Comparison of ENCODE assay signal across 16 cellular contexts in genomic region chr5:8057764-8058163, GRCh38.
DNase-seq lines count a peak whose midpoint lies in the region; ATAC-seq, FAIRE-seq and TF ChIP-seq lines count a peak whose summit lies in the region.
"Had no signal": no experiment of that assay in that cellular context is flagged by ENCODE, and none has a peak within 500 bp of the region (broad histone marks: within the 10 kb centered on the region; RNA-seq: fewer than 3 reads in every experiment).

No MANE protein-coding gene starts in this region.

- peak; percentile 65 for ATAC-seq in IMR-90 (ENCODE audit: low read depth)
- peak; percentile 95 for ATAC-seq in K562
- ATAC-seq: activated T-helper 17 cell treated with anti-CD3 and anti-CD28 coated beads, Interleukin-2, amount 50 U/mL, for 72 hours had no signal

- CTCF ChIA-PET in IMR-90 (lab: Yijun Ruan, JAX): no interaction called here
- CTCF ChIA-PET in K562 (lab: Yijun Ruan, JAX; ENCODE audit: low intra/inter-chr PET ratio): no interaction called here

- TF ChIP-seq POLR2A in IMR-90 (IDR thresholded peaks at IDR 0.05; ENCODE audit: low read depth, low read length): no peak
- TF ChIP-seq POLR2A in K562 (conservative IDR thresholded peaks at IDR 0.05): no peak

- H3F3A ChIP-seq in neural cell (ENCODE audit: insufficient read depth, low read length, poor library complexity, severe bottlenecking): no peaks in the 10 kb centered on the region

- H3K9me2 ChIP-seq in neural cell (ENCODE audit: insufficient read depth, low read length): no peaks in the 10 kb centered on the region

- H3K27ac ChIP-seq in BLaER1 treated with 17β-estradiol and CSF1 and Interleukin-3, amounts not matched to agents 10 nM and 100 nM: peak overlapping the region in 7 of 11 experiments; percentile 69 to 85 (median 79); a peak in 10 of 22 replicates
- no peak overlapping the region for H3K27ac ChIP-seq in IMR-90 (ENCODE audit: insufficient read depth, low read length)
- no peak overlapping the region for H3K27ac ChIP-seq in K562 (ENCODE audit: extremely low read depth, low read depth, low read length)
- no peak overlapping the region for H3K27ac ChIP-seq in neural cell (ENCODE audit: low read length)
- H3K27ac ChIP-seq: epithelial cell of prostate, SK-N-MC, thoracic aorta had no signal

- H3K9ac ChIP-seq in BLaER1 treated with 17β-estradiol and CSF1 and Interleukin-3, amounts not matched to agents 10 nM and 100 nM: peak overlapping the region in 1 of 11 experiments; percentile 77; a peak in 2 of 22 replicates
- H3K9ac ChIP-seq in IMR-90 (ENCODE audit: low read depth, low read length) (no peak overlapping the region), K562 (ENCODE audit: insufficient read depth in 1 of 2, low read depth in 2 of 2, low read length in 2 of 2) (no peak overlapping the region), neural cell (ENCODE audit: low read length) (no peak overlapping the region)

- no peak overlapping the region for H3K56ac ChIP-seq in IMR-90 (ENCODE audit: extremely low read depth, insufficient read depth, low read length)

- no peak overlapping the region for H3K14ac ChIP-seq in IMR-90 (replicated peaks; ENCODE audit: low read depth, low read length)

- H3K79me2 ChIP-seq in K562 (ENCODE audit: control insufficient read depth, insufficient read depth, low read length) (no peaks in the 10 kb centered on the region), neural cell (replicated peaks; ENCODE audit: insufficient read depth, low read length) (no peaks in the 10 kb centered on the region)

- no peak overlapping the region for H2BK5ac ChIP-seq in IMR-90 (ENCODE audit: low read depth, low read length, poor library complexity, severe bottlenecking)

- FAIRE-seq in K562 (lab: Jason Lieb, UNC): peak; percentile 91
- FAIRE-seq: GM19239 had no signal

- H3K23ac ChIP-seq in IMR-90 (ENCODE audit: low read depth, low read length): no peak overlapping the region

- no peak overlapping the region for H3K4me3 ChIP-seq in BLaER1 treated with 17β-estradiol and CSF1 and Interleukin-3, amounts not matched to agents 10 nM and 100 nM
- H3K4me3 ChIP-seq in IMR-90 (ENCODE audit: insufficient read depth, low read depth, low read length) (no peak overlapping the region), K562 (no peak overlapping the region), neural cell (ENCODE audit: low read length) (no peak overlapping the region)
- H3K4me3 ChIP-seq: SK-N-MC, thoracic aorta had no signal

- no peaks in the 10 kb centered on the region for H3K36me3 ChIP-seq in BLaER1 treated with 17β-estradiol and CSF1 and Interleukin-3, amounts not matched to agents 10 nM and 100 nM
- H3K36me3 ChIP-seq in IMR-90 (ENCODE audit: control insufficient read depth, insufficient read depth, low read length) (no peaks in the 10 kb centered on the region), K562 (ENCODE audit: control insufficient read depth, insufficient read depth, low read length) (no peaks in the 10 kb centered on the region), neural cell (ENCODE audit: insufficient read depth, low read length) (no peaks in the 10 kb centered on the region)
- H3K36me3 ChIP-seq: thoracic aorta had no signal

- H4K91ac ChIP-seq in IMR-90 (ENCODE audit: insufficient read depth, low read depth, low read length): no peak overlapping the region

- dilution Hi-C loops in IMR-90 (cut with HindIII; ENCODE audit: low sequenced_read_pairs, unreplicated experiment): no loop called here

- H3K4ac ChIP-seq in IMR-90 (ENCODE audit: low read depth, low read length): no peak overlapping the region

- no peak overlapping the region for H2BK20ac ChIP-seq in IMR-90 (ENCODE audit: low read depth, low read length)

- TF ChIP-seq CTCF in IMR-90 (conservative IDR thresholded peaks at IDR 0.05; ENCODE audit: low read depth, low read length) (no peak), K562 (IDR thresholded peaks at IDR 0.05 in 2 of 3, conservative IDR thresholded peaks at IDR 0.05 in 1 of 3; ENCODE audit: insufficient read depth in 2 of 3, low read depth in 1 of 3, low read length in 3 of 3) (no peak), neural cell (IDR thresholded peaks at IDR 0.05; ENCODE audit: poor library complexity, severe bottlenecking) (no peak)

- no peaks in the 10 kb centered on the region for H3K79me1 ChIP-seq in IMR-90 (ENCODE audit: low read depth in 1 of 2, low read length in 2 of 2)

- no peak overlapping the region for H3K18ac ChIP-seq in IMR-90 (ENCODE audit: low read depth, low read length)

- peak overlapping the region; percentile 18 to 96 (median 93); a peak in 20 of 22 replicates for H3K4me2 ChIP-seq in BLaER1 treated with 17β-estradiol and CSF1 and Interleukin-3, amounts not matched to agents 10 nM and 100 nM
- H3K4me2 ChIP-seq in IMR-90 (ENCODE audit: low read depth, low read length) (no peak overlapping the region), K562 (ENCODE audit: insufficient read depth, low read length) (no peak overlapping the region), neural cell (ENCODE audit: low read length) (no peak overlapping the region)

- WGBS in IMR-90 (ENCODE audit: extremely low coverage in 2 of 2, insufficient read length in 1 of 2), 2 experiments: 20% methylated on average over 1 of the region's 7 CpGs; no CpG with 5 or more reads in 1 of the 2 experiments
- 1% methylated on average over 7 of the region's 7 CpGs for WGBS in K562 (ENCODE audit: insufficient coverage, low coverage, missing lambda C conversion rate)

- peak; percentile 40; the same call in 1 of the 2 replicates for TF ChIP-seq EP300 in K562 (IDR thresholded peaks at IDR 0.05; ENCODE audit: low read length)
- no peak for TF ChIP-seq EP300 in neural cell (conservative IDR thresholded peaks at IDR 0.05; ENCODE audit: poor library complexity, severe bottlenecking)

- no peaks in the 10 kb centered on the region for H4K20me1 ChIP-seq in BLaER1 treated with 17β-estradiol and CSF1 and Interleukin-3, amounts not matched to agents 10 nM and 100 nM
- no peaks in the 10 kb centered on the region for H4K20me1 ChIP-seq in IMR-90 (ENCODE audit: insufficient read depth, low read length)
- peaks cover 9% of the 10 kb centered on the region; the same call in 1 of the 2 replicates for H4K20me1 ChIP-seq in K562 (replicated peaks; ENCODE audit: control insufficient read depth, insufficient read depth, low read length)
- H4K20me1 ChIP-seq in neural cell (ENCODE audit: insufficient read depth): no peaks in the 10 kb centered on the region

- H4K8ac ChIP-seq in IMR-90 (ENCODE audit: low read depth in 2 of 2, low read length in 2 of 2): no peak overlapping the region

- peaks cover 0 to 9% (median 0%) of the 10 kb centered on the region in 11 experiments; a peak in 4 of 22 replicates for H3K27me3 ChIP-seq in BLaER1 treated with 17β-estradiol and CSF1 and Interleukin-3, amounts not matched to agents 10 nM and 100 nM
- H3K27me3 ChIP-seq in IMR-90 (ENCODE audit: control insufficient read depth, insufficient read depth, low read length) (no peaks in the 10 kb centered on the region), K562 (ENCODE audit: control insufficient read depth in 2 of 2, insufficient read depth in 2 of 2, low read length in 2 of 2) (peaks cover 22 to 45% of the 10 kb centered on the region in 2 experiments), neural cell (ENCODE audit: insufficient read depth, low read depth, low read length) (no peaks in the 10 kb centered on the region)

- H3K4me1 ChIP-seq in BLaER1 treated with 17β-estradiol and CSF1 and Interleukin-3, amounts not matched to agents 10 nM and 100 nM: peaks cover 44 to 60% (median 48%) of the 10 kb centered on the region in 10 experiments
- H3K4me1 ChIP-seq in IMR-90 (ENCODE audit: control insufficient read depth, insufficient read depth, low read length): no peaks in the 10 kb centered on the region
- peaks cover 3% of the 10 kb centered on the region in 2 experiments; a peak in 3 of 5 replicates for H3K4me1 ChIP-seq in K562 (replicated peaks in 1 of 2; ENCODE audit: control insufficient read depth in 2 of 2, insufficient read depth in 2 of 2, low read length in 2 of 2)

- peaks cover 0 to 7% (median 0%) of the 10 kb centered on the region in 11 experiments; a peak in 2 of 22 replicates for H3K9me3 ChIP-seq in BLaER1 treated with 17β-estradiol and CSF1 and Interleukin-3, amounts not matched to agents 10 nM and 100 nM (replicated peaks in 1 of 11)
- H3K9me3 ChIP-seq in IMR-90 (ENCODE audit: control insufficient read depth, insufficient read depth, low read length) (no peaks in the 10 kb centered on the region), K562 (replicated peaks; ENCODE audit: control insufficient read depth, insufficient read depth, low read depth, low read length) (no peaks in the 10 kb centered on the region), neural cell (ENCODE audit: low read length) (no peaks in the 10 kb centered on the region)
- H3K9me3 ChIP-seq: thoracic aorta had no signal

- TF ChIP-seq RAD21 in IMR-90 (IDR thresholded peaks at IDR 0.05; ENCODE audit: low read length): no peak
- TF ChIP-seq RAD21 in K562 (CRISPR knock-in tag; conservative IDR thresholded peaks at IDR 0.05 in 1 of 2, IDR thresholded peaks at IDR 0.05 in 1 of 2): no peak
- no peak for TF ChIP-seq RAD21 in neural cell (conservative IDR thresholded peaks at IDR 0.05)

- no peak overlapping the region for H2BK15ac ChIP-seq in IMR-90 (ENCODE audit: low read depth, low read length)

- DNase-seq in IMR-90: peak; percentile 56
- peak; percentile 22 to 65 (median 29) for DNase-seq in K562 (ENCODE audit: extremely low read depth in 1 of 4, low spot score in 3 of 4)
- DNase-seq in stimulated activated CD4-positive, alpha-beta T cell treated with anti-CD3 and anti-CD28 coated beads, Interleukin-12 subunit alpha, Interleukin-12 subunit beta, amount 100 ng/mL, for 4 hours: no peak
- no peak for DNase-seq in activated T-cell treated with anti-CD3 and anti-CD28 coated beads for 4 hours
- no peak for DNase-seq in NK-92 treated with Interleukin-12 subunit alpha and Interleukin-12 subunit beta, amount 100 ng/mL, for 24 hours (lab: John Stamatoyannopoulos, UW)
- DNase-seq in DMS 273 (lab: John Stamatoyannopoulos, UW; ENCODE audit: unreplicated experiment): no peak
- DNase-seq: AML-193, cortex of kidney, DMS 273 treated with DMSO at 0.1 percent for 48 hours had no signal

- H2AK5ac ChIP-seq in IMR-90 (ENCODE audit: low read depth, low read length): no peak overlapping the region

- no peak overlapping the region for H4K5ac ChIP-seq in IMR-90 (ENCODE audit: low read depth, low read length)

- intact Hi-C loops in IMR-90 (cut with micrococcal nuclease): no loop called here
- intact Hi-C loops in K562 (cut with micrococcal nuclease): no loop called here

- BruUV-seq in IMR-90 (replicated peaks; lab: Mats Ljungman, UMichigan) (no TSS peak), K562 (replicated peaks; lab: Mats Ljungman, UMichigan) (no TSS peak)

- in situ Hi-C loops in IMR-90 (cut with MboI; ENCODE audit: low sequenced_read_pairs): no loop called here
- in situ Hi-C loops in K562 (cut with MboI): no loop called here

- H3K9me1 ChIP-seq in IMR-90 (ENCODE audit: insufficient read depth, low read length): no peaks in the 10 kb centered on the region
- no peaks in the 10 kb centered on the region for H3K9me1 ChIP-seq in K562 (ENCODE audit: control insufficient read depth, insufficient read depth, low read length)

- H2BK120ac ChIP-seq in IMR-90 (ENCODE audit: low read depth, low read length): no peak overlapping the region

- H2AFZ ChIP-seq in IMR-90 (replicated peaks; ENCODE audit: low read length, poor library complexity) (no peak overlapping the region), K562 (ENCODE audit: low read depth, low read length) (no peak overlapping the region), neural cell (ENCODE audit: low read depth, low read length) (peak overlapping the region; percentile 12)

- H2AK9ac ChIP-seq in IMR-90 (replicated peaks; ENCODE audit: low read depth, low read length, poor library complexity): peak overlapping the region; percentile 73

- POLR2A ChIA-PET in IMR-90 (lab: Charles Lee; ENCODE audit: unreplicated experiment) (no interaction called here), K562 (lab: Yijun Ruan, JAX) (no interaction called here)

Comparison
In these comparisons a context has a peak if more than half of its experiments do, and no peak if none do; other contexts are left out.
1. H3K27ac ChIP-seq: peak in BLaER1 treated with 17β-estradiol and CSF1 and Interleukin-3, amounts not matched to agents 10 nM and 100 nM (7 of 11); none in IMR-90 (single experiment), K562 (single experiment) and neural cell (single experiment).
2. H3K4me2 ChIP-seq: peak in BLaER1 treated with 17β-estradiol and CSF1 and Interleukin-3, amounts not matched to agents 10 nM and 100 nM (11 of 11); none in IMR-90 (single experiment), K562 (single experiment) and neural cell (single experiment).
3. DNase-seq: peak in IMR-90 (single experiment) and K562 (4 of 4); none in stimulated activated CD4-positive, alpha-beta T cell treated with anti-CD3 and anti-CD28 coated beads, Interleukin-12 subunit alpha, Interleukin-12 subunit beta, amount 100 ng/mL, for 4 hours (single experiment), activated T-cell treated with anti-CD3 and anti-CD28 coated beads for 4 hours (single experiment), NK-92 treated with Interleukin-12 subunit alpha and Interleukin-12 subunit beta, amount 100 ng/mL, for 24 hours (single experiment) and DMS 273 (single experiment).